14 cellular contexts compared by ENCODE assay signal in the genomic region with DNA sequence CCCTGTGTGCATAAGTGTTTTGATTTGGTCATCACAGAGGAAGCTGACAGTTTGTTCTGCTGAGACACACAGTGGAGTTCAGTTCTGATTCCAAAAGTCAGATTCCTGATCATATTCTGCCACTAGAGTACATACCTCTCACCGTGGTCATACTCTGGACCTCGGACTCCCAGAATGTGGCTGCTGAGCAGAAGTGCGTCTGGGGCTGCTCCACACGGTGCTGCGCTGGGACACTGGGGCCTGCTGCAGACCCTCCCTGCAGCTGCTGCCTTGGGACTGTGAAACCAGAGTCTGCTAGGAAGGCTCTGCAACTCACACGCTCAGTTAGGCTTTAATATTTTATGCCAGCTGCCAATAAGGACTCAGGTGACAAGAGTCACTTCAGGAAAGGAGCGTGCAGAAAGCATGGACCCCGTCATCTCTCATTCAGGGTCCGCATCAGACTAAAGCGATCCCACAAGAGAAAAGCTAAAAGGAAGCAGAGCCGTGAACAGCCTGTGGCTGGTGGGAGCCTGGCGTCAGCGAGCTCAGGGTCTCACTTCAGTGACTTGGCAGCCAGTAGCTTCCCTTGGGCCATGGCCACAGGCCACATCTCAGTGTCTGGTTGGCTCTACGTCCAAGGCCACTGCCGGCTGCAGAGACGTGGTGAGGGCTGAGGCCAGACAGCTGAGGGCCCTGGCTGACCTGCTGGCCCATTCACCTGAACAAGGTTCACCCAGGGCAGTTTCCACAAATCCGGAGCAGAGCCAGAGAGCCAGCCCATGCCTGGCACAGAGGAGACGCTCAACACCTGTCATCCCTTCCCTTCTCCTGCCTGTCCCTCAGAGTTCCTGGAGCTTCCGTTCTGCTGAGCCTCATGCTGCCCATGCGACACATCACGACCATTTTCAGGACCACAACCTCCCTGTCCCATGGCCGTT. TPM values are rescaled to one million over a fixed set of nuclear protein-coding genes. Genes with fewer than 3 reads are reported as not detected.
A peak's percentile ranks its signal among the peaks of the same experiment; 100 is the strongest.
DNase-seq lines count a peak whose midpoint lies in the region; ATAC-seq and TF ChIP-seq lines count a peak whose summit lies in the region.
"Had no signal": no experiment of that assay in that cellular context is flagged by ENCODE, and none has a peak within 500 bp of the region (broad histone marks: within the 10 kb centered on the region; RNA-seq: fewer than 3 reads in every experiment).

No MANE protein-coding gene starts in this region.

- H4K8ac ChIP-seq in IMR-90 (ENCODE audit: low read depth in 2 of 2, low read length in 2 of 2) = no peak overlapping the region

- no peak overlapping the region for H2BK15ac ChIP-seq in IMR-90 (ENCODE audit: low read depth, low read length)

- TF ChIP-seq CTCF in IMR-90 (conservative IDR thresholded peaks at IDR 0.05; ENCODE audit: low read depth, low read length) (no peak), ascending aorta (IDR thresholded peaks at IDR 0.05) (no peak), gastrocnemius medialis (IDR thresholded peaks at IDR 0.05 in 4 of 5, conservative IDR thresholded peaks at IDR 0.05 in 1 of 5) (no peak)

- H3K14ac ChIP-seq in IMR-90 (replicated peaks; ENCODE audit: low read depth, low read length) = no peak overlapping the region

- no peak overlapping the region for H2BK20ac ChIP-seq in IMR-90 (ENCODE audit: low read depth, low read length)

- no peaks in the 10 kb centered on the region for H4K20me1 ChIP-seq in IMR-90 (ENCODE audit: insufficient read depth, low read length)

- dilution Hi-C loops in IMR-90 (cut with HindIII; ENCODE audit: low sequenced_read_pairs, unreplicated experiment) = no loop called here

- H4K5ac ChIP-seq in IMR-90 (ENCODE audit: low read depth, low read length) = no peak overlapping the region

- no peak overlapping the region for H4K91ac ChIP-seq in IMR-90 (ENCODE audit: insufficient read depth, low read depth, low read length)

- peaks cover 15 to 29% of the 10 kb centered on the region in 2 donors for H3K27me3 Mint-ChIP-seq in stimulated activated naive B cell treated with anti-CD40 and anti-IgM and Interleukin-4, amounts not matched to agents 10 μg/mL and 1 μg/mL and 100 μg/mL, for 72 hours

- H3K9me3 ChIP-seq in IMR-90 (ENCODE audit: control insufficient read depth, insufficient read depth, low read length) (no peaks in the 10 kb centered on the region), ascending aorta (no peaks in the 10 kb centered on the region), gastrocnemius medialis (no peaks in the 10 kb centered on the region)
- H3K9me3 ChIP-seq: SJCRH30 had no signal

- H3K56ac ChIP-seq in IMR-90 (ENCODE audit: extremely low read depth, insufficient read depth, low read length) = no peak overlapping the region

- intact Hi-C loops in IMR-90 (cut with micrococcal nuclease) (no loop called here), ascending aorta (cut with DNase I) (no loop called here), gastrocnemius medialis (cut with DNase I; ENCODE audit: low total_unique reads) (loop anchor here (2.0 kb wide), 1 partner anchor 36 kb away; no protein-coding TSS in a partner anchor), sciatic nerve (cut with DNase I) (no loop called here)

- peak overlapping the region; percentile 49 for H2AFZ ChIP-seq in IMR-90 (replicated peaks; ENCODE audit: low read length, poor library complexity)

- peaks cover 33% of the 10 kb centered on the region for H3K27me3 ChIP-seq in IMR-90 (ENCODE audit: control insufficient read depth, insufficient read depth, low read length)
- no peaks in the 10 kb centered on the region for H3K27me3 ChIP-seq in ascending aorta
- no peaks in the 10 kb centered on the region for H3K27me3 ChIP-seq in gastrocnemius medialis
- H3K27me3 ChIP-seq: SJCRH30 had no signal

- ATAC-seq in IMR-90 (ENCODE audit: low read depth) (peak; percentile 51), gastrocnemius medialis (peak; percentile 78 to 80), sciatic nerve (no peak), HG03432 (IDR thresholded peaks at IDR 0.05; ENCODE audit: unreplicated experiment) (no peak)
- ATAC-seq in stimulated activated naive B cell treated with anti-CD40 and anti-IgM and Interleukin-4, amounts not matched to agents 10 μg/mL and 1 μg/mL and 100 μg/mL, for 72 hours (replicated peaks) = no peak

- no peak overlapping the region for H3K27ac Mint-ChIP-seq in stimulated activated naive B cell treated with anti-CD40 and anti-IgM and Interleukin-4, amounts not matched to agents 10 μg/mL and 1 μg/mL and 100 μg/mL, for 72 hours
- H3K27ac Mint-ChIP-seq: activated T-helper 1 cell treated with anti-CD3 and anti-CD28 coated beads, Interleukin-12 subunit alpha, Interleukin-12 subunit beta, Interleukin-2, Interleukin-4 antibody, amounts not matched to agents 30 ng/mL and 10 ng/mL and 1 ng/mL, durations not matched to agents 14 hours and 24 hours and 36 hours had no signal

- TF ChIP-seq POLR2A in IMR-90 (IDR thresholded peaks at IDR 0.05; ENCODE audit: low read depth, low read length) (no peak), gastrocnemius medialis (IDR thresholded peaks at IDR 0.05) (no peak)

- H3K36me3 Mint-ChIP-seq in stimulated activated naive B cell treated with anti-CD40 and anti-IgM and Interleukin-4, amounts not matched to agents 10 μg/mL and 1 μg/mL and 100 μg/mL, for 72 hours = no peaks in the 10 kb centered on the region
- H3K36me3 Mint-ChIP-seq: CD14-positive monocyte had no signal

- H2BK5ac ChIP-seq in IMR-90 (ENCODE audit: low read depth, low read length, poor library complexity, severe bottlenecking) = no peak overlapping the region

- H3K4me1 Mint-ChIP-seq in stimulated activated naive B cell treated with anti-CD40 and anti-IgM and Interleukin-4, amounts not matched to agents 10 μg/mL and 1 μg/mL and 100 μg/mL, for 72 hours = no peaks in the 10 kb centered on the region
- H3K4me1 Mint-ChIP-seq: CD14-positive monocyte had no signal

- no peaks in the 10 kb centered on the region; the same call in 1 of the 2 replicates for H3K4me1 ChIP-seq in IMR-90 (ENCODE audit: control insufficient read depth, insufficient read depth, low read length)
- peaks cover 4 to 7% of the 10 kb centered on the region in 2 donors for H3K4me1 ChIP-seq in ascending aorta
- peaks cover 22 to 25% of the 10 kb centered on the region in 2 donors for H3K4me1 ChIP-seq in gastrocnemius medialis

- in situ Hi-C loops in IMR-90 (cut with MboI; ENCODE audit: low sequenced_read_pairs) (no loop called here), gastrocnemius medialis (cut with MboI; ENCODE audit: low sequenced_read_pairs in 4 of 4) (no loop called here)

- H3K9me3 Mint-ChIP-seq in stimulated activated naive B cell treated with anti-CD40 and anti-IgM and Interleukin-4, amounts not matched to agents 10 μg/mL and 1 μg/mL and 100 μg/mL, for 72 hours = no peaks in the 10 kb centered on the region
- H3K9me3 Mint-ChIP-seq: activated T-helper 1 cell treated with anti-CD3 and anti-CD28 coated beads, Interleukin-12 subunit alpha, Interleukin-12 subunit beta, Interleukin-2, Interleukin-4 antibody, amounts not matched to agents 30 ng/mL and 10 ng/mL and 1 ng/mL, durations not matched to agents 14 hours and 24 hours and 36 hours; CD14-positive monocyte had no signal

- POLR2A ChIA-PET in IMR-90 (lab: Charles Lee; ENCODE audit: unreplicated experiment) = no interaction called here

- H3K79me1 ChIP-seq in IMR-90 (ENCODE audit: low read depth in 1 of 2, low read length in 2 of 2) = no peaks in the 10 kb centered on the region

- BruUV-seq in IMR-90 (replicated peaks; lab: Mats Ljungman, UMichigan) = no TSS peak

- H3K27ac ChIP-seq in IMR-90 (ENCODE audit: insufficient read depth, low read length) (no peak overlapping the region), ascending aorta (peak overlapping the region; percentile 25 to 43), gastrocnemius medialis (peak overlapping the region; percentile 47 to 77 (median 64))
- H3K27ac ChIP-seq: SJCRH30 had no signal

- no peak overlapping the region for H3K23ac ChIP-seq in IMR-90 (ENCODE audit: low read depth, low read length)

- H2AK5ac ChIP-seq in IMR-90 (ENCODE audit: low read depth, low read length) = no peak overlapping the region

- DNase-seq in IMR-90 (no peak), ascending aorta (ENCODE audit: low spot score in 2 of 2) (no peak), iris pigment epithelial cell (ENCODE audit: low read depth) (peak; percentile 34), gastrocnemius medialis (peak; percentile 43 to 82), sciatic nerve (ENCODE audit: low spot score) (no peak)
- no peak for DNase-seq in stimulated activated naive B cell treated with anti-CD40 and anti-IgM and Interleukin-4, amounts not matched to agents 10 μg/mL and 1 μg/mL and 100 μg/mL, for 72 hours
- DNase-seq in stimulated activated naive CD4-positive, alpha-beta T cell treated with Interleukin-2 at 50 U/mL for 16 hours (lab: John Stamatoyannopoulos, UW) = no peak
- DNase-seq: activated CD4-positive, alpha-beta T cell treated with anti-CD3 and anti-CD28 coated beads, Interleukin-2, amount 50 U/mL, for 4 hours; amygdala; NCI-H2081 treated with DMSO at 0.1 percent for 48 hours had no signal

- H3K18ac ChIP-seq in IMR-90 (ENCODE audit: low read depth, low read length) = no peak overlapping the region

- no peak for TF ChIP-seq RAD21 in IMR-90 (IDR thresholded peaks at IDR 0.05; ENCODE audit: low read length)

- H2BK120ac ChIP-seq in IMR-90 (ENCODE audit: low read depth, low read length) = no peak overlapping the region

- H3K4me3 ChIP-seq in IMR-90 (ENCODE audit: insufficient read depth, low read depth, low read length) (no peak overlapping the region), ascending aorta (no peak overlapping the region), gastrocnemius medialis (no peak overlapping the region)
- H3K4me3 ChIP-seq: SJCRH30 had no signal

- no peak overlapping the region for H2AK9ac ChIP-seq in IMR-90 (replicated peaks; ENCODE audit: low read depth, low read length, poor library complexity)

- no peak overlapping the region for H3K4ac ChIP-seq in IMR-90 (ENCODE audit: low read depth, low read length)

- 59% methylated on average over 9 of the region's 22 CpGs; no CpG with 5 or more reads in 1 of the 2 experiments for WGBS in IMR-90 (ENCODE audit: extremely low coverage in 2 of 2, insufficient read length in 1 of 2), 2 experiments

- H3K9me1 ChIP-seq in IMR-90 (ENCODE audit: insufficient read depth, low read length) = peaks cover 11% of the 10 kb centered on the region; the same call in 1 of the 2 replicates

- no peak overlapping the region for H3K4me3 Mint-ChIP-seq in stimulated activated naive B cell treated with anti-CD40 and anti-IgM and Interleukin-4, amounts not matched to agents 10 μg/mL and 1 μg/mL and 100 μg/mL, for 72 hours
- H3K4me3 Mint-ChIP-seq: activated T-helper 1 cell treated with anti-CD3 and anti-CD28 coated beads, Interleukin-12 subunit alpha, Interleukin-12 subunit beta, Interleukin-2, Interleukin-4 antibody, amounts not matched to agents 30 ng/mL and 10 ng/mL and 1 ng/mL, durations not matched to agents 14 hours and 24 hours and 36 hours; CD14-positive monocyte had no signal

- no peaks in the 10 kb centered on the region for H3K36me3 ChIP-seq in IMR-90 (ENCODE audit: control insufficient read depth, insufficient read depth, low read length)
- H3K36me3 ChIP-seq in ascending aorta = no peaks in the 10 kb centered on the region
- H3K36me3 ChIP-seq in gastrocnemius medialis = no peaks in the 10 kb centered on the region
- H3K36me3 ChIP-seq: SJCRH30 had no signal

- H3K9ac ChIP-seq in IMR-90 (ENCODE audit: low read depth, low read length) = no peak overlapping the region

- CTCF ChIA-PET in IMR-90 (lab: Yijun Ruan, JAX) = no interaction called here

- no peak overlapping the region for H3K4me2 ChIP-seq in IMR-90 (ENCODE audit: low read depth, low read length)

RNA-seq across cellular contexts. Expression of a gene that starts 24.7 kb away (rescaled TPM):
- total RNA-seq in IMR-90 (2012; rRNA removed) (38.3 and 48.6 TPM in 2 replicates), ascending aorta (54.9 TPM), gastrocnemius medialis (10 to 100 TPM in 1 of 4 donors, 1 to 10 TPM in 3; 2.1 to 12.0 (median 3.2) TPM), sciatic nerve (94.3 TPM)
- polyA plus RNA-seq in IMR-90 (2012; rRNA removed) = 62.5 and 66.6 TPM in 2 replicates
- 43.3 and 62.3 TPM in 2 replicates for polyA plus RNA-seq in IMR-90 (2012; cell fraction: cytosol; rRNA removed)
- polyA plus RNA-seq in IMR-90 (2012; cell fraction: nucleus; rRNA removed; ENCODE audit: low replicate concordance) = 123 and 327 TPM in 2 replicates

Comparison
In these comparisons a context has a peak if more than half of its experiments do, and no peak if none do; other contexts are left out.
1. ATAC-seq: peak in IMR-90 (single experiment) and gastrocnemius medialis (2 of 2); none in sciatic nerve (single experiment), stimulated activated naive B cell treated with anti-CD40 and anti-IgM and Interleukin-4, amounts not matched to agents 10 μg/mL and 1 μg/mL and 100 μg/mL, for 72 hours (0 of 2) and HG03432 (single experiment).
2. DNase-seq: peak in iris pigment epithelial cell (single experiment) and gastrocnemius medialis (2 of 2); none in IMR-90 (single experiment), ascending aorta (0 of 2), sciatic nerve (single experiment), stimulated activated naive B cell treated with anti-CD40 and anti-IgM and Interleukin-4, amounts not matched to agents 10 μg/mL and 1 μg/mL and 100 μg/mL, for 72 hours (single experiment) and stimulated activated naive CD4-positive, alpha-beta T cell treated with Interleukin-2 at 50 U/mL for 16 hours (single experiment).